In genomic region chr6:13215390-13215789, GRCh38 we compare ENCODE assay signal across 11 cellular contexts.
"Had no signal": no experiment of that assay in that cellular context is flagged by ENCODE, and none has a peak within 500 bp of the region (broad histone marks: within the 10 kb centered on the region; RNA-seq: fewer than 3 reads in every experiment).

No MANE protein-coding gene starts in this region.

- ATAC-seq: GM23338, HCT116 had no signal

- H3K4me3 ChIP-seq: GM23248, GM23338, HAP-1 had no signal

- H3K36me3 ChIP-seq: HAP-1 had no signal

- H3K9ac ChIP-seq: GM23248 had no signal

- H3K4me2 ChIP-seq: GM23338 had no signal

- H3K4me1 Mint-ChIP-seq: GM23338, H9 had no signal

- H3K4me3 Mint-ChIP-seq: GM23338, H9, HFFc6 had no signal

- H3K9me3 Mint-ChIP-seq: GM23338, H9, HFFc6 had no signal

- H3K27ac ChIP-seq: GM23248 had no signal

- H3K4me1 ChIP-seq: HAP-1 had no signal

- DNase-seq: GM23248, GOT3, H7, H9, HCEC 1CT, HFFc6 had no signal

- H2AFZ ChIP-seq: GM23248, GM23338 had no signal

- H3K27ac Mint-ChIP-seq: GM23338, H9, HFFc6 had no signal

- FAIRE-seq: H1, H54 had no signal

- H3K9me3 ChIP-seq: HAP-1 had no signal
